ENCODE assay signal across 9 cellular contexts in genomic region chrX:106484233-106484632, GRCh38.
A peak's percentile ranks its signal among the peaks of the same experiment; 100 is the strongest.
DNase-seq lines count a peak whose midpoint lies in the region; ATAC-seq lines count a peak whose summit lies in the region.
"Had no signal": no experiment of that assay in that cellular context is flagged by ENCODE, and none has a peak within 500 bp of the region (broad histone marks: within the 10 kb centered on the region; RNA-seq: fewer than 3 reads in every experiment).

No MANE protein-coding gene starts in this region.

- no peaks in the 10 kb centered on the region for H3K36me3 Mint-ChIP-seq in activated CD8-positive, alpha-beta memory T cell treated with anti-CD3 and anti-CD28 coated beads, Interleukin-2, amount 10 ng/mL, durations not matched to agents 7 days and 5 days
- H3K36me3 Mint-ChIP-seq in stimulated activated effector memory CD8-positive, alpha-beta T cell treated with anti-CD3 and anti-CD28 coated beads, Interleukin-12 subunit alpha, Interleukin-12 subunit beta, amount 100 ng/mL, for 72 hours, result no peaks in the 10 kb centered on the region

- H3K9me3 Mint-ChIP-seq in activated CD8-positive, alpha-beta memory T cell treated with anti-CD3 and anti-CD28 coated beads, Interleukin-2, amount 10 ng/mL, durations not matched to agents 7 days and 5 days (ENCODE audit: low read depth), result no peaks in the 10 kb centered on the region
- H3K9me3 Mint-ChIP-seq in stimulated activated effector memory CD8-positive, alpha-beta T cell treated with anti-CD3 and anti-CD28 coated beads, Interleukin-12 subunit alpha, Interleukin-12 subunit beta, amount 100 ng/mL, for 72 hours, result no peaks in the 10 kb centered on the region

- CTCF ChIA-PET in activated CD8-positive, alpha-beta memory T cell treated with anti-CD3 and anti-CD28 coated beads, Interleukin-2, amount 10 ng/mL, durations not matched to agents 7 days and 5 days (lab: Charles Lee), result interaction anchor here (1.2 kb wide), 1 partner anchor 128 kb away, joined by 3 read pairs; no protein-coding TSS in a partner anchor

- DNase-seq in activated CD8-positive, alpha-beta memory T cell treated with anti-CD3 and anti-CD28 coated beads, Interleukin-2, amount 10 ng/mL, durations not matched to agents 7 days and 5 days, result peak; percentile 46
- DNase-seq in activated CD8-positive, alpha-beta memory T cell treated with anti-CD3 and anti-CD28 coated beads, Interleukin-2, amount 50 U/mL, for 48 hours, result no peak
- peak; percentile 10 for DNase-seq in RPMI7951 (ENCODE audit: low read depth)
- peak in 1 of 2 donors; percentile 48 for DNase-seq in stimulated activated effector memory CD8-positive, alpha-beta T cell treated with anti-CD3 and anti-CD28 coated beads, Interleukin-12 subunit alpha, Interleukin-12 subunit beta, amount 100 ng/mL, for 72 hours (ENCODE audit: low spot score in 2 of 2)
- no peak for DNase-seq in dermis blood vessel endothelial cell
- DNase-seq in NCI-H1694 (lab: John Stamatoyannopoulos, UW), result no peak
- DNase-seq in putamen (ENCODE audit: low spot score), result no peak
- DNase-seq: NCI-H187 treated with DMSO at 0.1 percent for 48 hours had no signal

- peak overlapping the region; percentile 92 for H3K27ac Mint-ChIP-seq in activated CD8-positive, alpha-beta memory T cell treated with anti-CD3 and anti-CD28 coated beads, Interleukin-2, amount 10 ng/mL, durations not matched to agents 7 days and 5 days
- H3K27ac Mint-ChIP-seq in stimulated activated effector memory CD8-positive, alpha-beta T cell treated with anti-CD3 and anti-CD28 coated beads, Interleukin-12 subunit alpha, Interleukin-12 subunit beta, amount 100 ng/mL, for 72 hours, result peak overlapping the region; percentile 58

- peak overlapping the region; percentile 53 for H3K4me3 Mint-ChIP-seq in activated CD8-positive, alpha-beta memory T cell treated with anti-CD3 and anti-CD28 coated beads, Interleukin-2, amount 10 ng/mL, durations not matched to agents 7 days and 5 days
- H3K4me3 Mint-ChIP-seq in stimulated activated effector memory CD8-positive, alpha-beta T cell treated with anti-CD3 and anti-CD28 coated beads, Interleukin-12 subunit alpha, Interleukin-12 subunit beta, amount 100 ng/mL, for 72 hours, result peak overlapping the region; percentile 48

- H3K4me1 Mint-ChIP-seq in activated CD8-positive, alpha-beta memory T cell treated with anti-CD3 and anti-CD28 coated beads, Interleukin-2, amount 10 ng/mL, durations not matched to agents 7 days and 5 days, result peaks cover 23% of the 10 kb centered on the region
- H3K4me1 Mint-ChIP-seq in stimulated activated effector memory CD8-positive, alpha-beta T cell treated with anti-CD3 and anti-CD28 coated beads, Interleukin-12 subunit alpha, Interleukin-12 subunit beta, amount 100 ng/mL, for 72 hours, result peaks cover 19% of the 10 kb centered on the region

- no peaks in the 10 kb centered on the region for H3K27me3 Mint-ChIP-seq in activated CD8-positive, alpha-beta memory T cell treated with anti-CD3 and anti-CD28 coated beads, Interleukin-2, amount 10 ng/mL, durations not matched to agents 7 days and 5 days

- ATAC-seq in activated CD8-positive, alpha-beta memory T cell treated with anti-CD3 and anti-CD28 coated beads, Interleukin-2, amount 10 ng/mL, durations not matched to agents 7 days and 5 days, result peak; percentile 98
- peak; percentile 98 for ATAC-seq in HG02798 (IDR thresholded peaks at IDR 0.05; ENCODE audit: poor library complexity, unreplicated experiment)
- ATAC-seq in stimulated activated effector memory CD8-positive, alpha-beta T cell treated with anti-CD3 and anti-CD28 coated beads, Interleukin-12 subunit alpha, Interleukin-12 subunit beta, amount 100 ng/mL, for 72 hours, result peak; percentile 97

Comparison
In these comparisons a context has a peak if more than half of its experiments do, and no peak if none do; other contexts are left out.
1. DNase-seq: peak in activated CD8-positive, alpha-beta memory T cell treated with anti-CD3 and anti-CD28 coated beads, Interleukin-2, amount 10 ng/mL, durations not matched to agents 7 days and 5 days (single experiment) and RPMI7951 (single experiment); none in activated CD8-positive, alpha-beta memory T cell treated with anti-CD3 and anti-CD28 coated beads, Interleukin-2, amount 50 U/mL, for 48 hours (single experiment), dermis blood vessel endothelial cell (single experiment), NCI-H1694 (single experiment) and putamen (single experiment).
2. Peak in every context shown above with its lines, with median percentiles within 50 percentile points of each other: ATAC-seq.